In genomic region chr2:25844089-25844488, GRCh38 we compare ENCODE assay signal across 1 cellular context.
TF ChIP-seq lines count a peak whose summit lies in the region.

No MANE protein-coding gene starts in this region.

TF ChIP-seq in HepG2, 621 proteins besides CTCF, POLR2A, EP300 and RAD21:
- TF ChIP-seq CERS6 (CRISPR knock-in tag; IDR thresholded peaks at IDR 0.05) (no peak), ZNF564 (CRISPR knock-in tag; IDR thresholded peaks at IDR 0.05) (no peak), RELA (CRISPR knock-in tag; IDR thresholded peaks at IDR 0.05) (no peak), ZNF124 (CRISPR knock-in tag; IDR thresholded peaks at IDR 0.05) (no peak), ZBTB7B (CRISPR knock-in tag; IDR thresholded peaks at IDR 0.05) (no peak), ETS1 (CRISPR knock-in tag; IDR thresholded peaks at IDR 0.05) (no peak), ZNF501 (CRISPR knock-in tag; IDR thresholded peaks at IDR 0.05) (no peak), IRF2 (CRISPR knock-in tag; IDR thresholded peaks at IDR 0.05) (no peak), ZHX2 (IDR thresholded peaks at IDR 0.05; ENCODE audit: low read depth) (no peak), ZHX2 (CRISPR knock-in tag; IDR thresholded peaks at IDR 0.05; ENCODE audit: borderline replicate concordance) (no peak), CREB3 (CRISPR knock-in tag; IDR thresholded peaks at IDR 0.05) (no peak), ZNF629 (CRISPR knock-in tag; conservative IDR thresholded peaks at IDR 0.05) (no peak), ZNF639 (CRISPR knock-in tag; conservative IDR thresholded peaks at IDR 0.05) (no peak), FOSL1 (CRISPR knock-in tag; IDR thresholded peaks at IDR 0.05; ENCODE audit: borderline replicate concordance) (no peak), ZNF792 (CRISPR knock-in tag; IDR thresholded peaks at IDR 0.05) (no peak), ZNF260 (CRISPR knock-in tag; IDR thresholded peaks at IDR 0.05; ENCODE audit: borderline replicate concordance, low read depth) (no peak), GATA4 (IDR thresholded peaks at IDR 0.05; ENCODE audit: borderline replicate concordance, low read depth) (no peak)
- TF ChIP-seq, protein P1, sequence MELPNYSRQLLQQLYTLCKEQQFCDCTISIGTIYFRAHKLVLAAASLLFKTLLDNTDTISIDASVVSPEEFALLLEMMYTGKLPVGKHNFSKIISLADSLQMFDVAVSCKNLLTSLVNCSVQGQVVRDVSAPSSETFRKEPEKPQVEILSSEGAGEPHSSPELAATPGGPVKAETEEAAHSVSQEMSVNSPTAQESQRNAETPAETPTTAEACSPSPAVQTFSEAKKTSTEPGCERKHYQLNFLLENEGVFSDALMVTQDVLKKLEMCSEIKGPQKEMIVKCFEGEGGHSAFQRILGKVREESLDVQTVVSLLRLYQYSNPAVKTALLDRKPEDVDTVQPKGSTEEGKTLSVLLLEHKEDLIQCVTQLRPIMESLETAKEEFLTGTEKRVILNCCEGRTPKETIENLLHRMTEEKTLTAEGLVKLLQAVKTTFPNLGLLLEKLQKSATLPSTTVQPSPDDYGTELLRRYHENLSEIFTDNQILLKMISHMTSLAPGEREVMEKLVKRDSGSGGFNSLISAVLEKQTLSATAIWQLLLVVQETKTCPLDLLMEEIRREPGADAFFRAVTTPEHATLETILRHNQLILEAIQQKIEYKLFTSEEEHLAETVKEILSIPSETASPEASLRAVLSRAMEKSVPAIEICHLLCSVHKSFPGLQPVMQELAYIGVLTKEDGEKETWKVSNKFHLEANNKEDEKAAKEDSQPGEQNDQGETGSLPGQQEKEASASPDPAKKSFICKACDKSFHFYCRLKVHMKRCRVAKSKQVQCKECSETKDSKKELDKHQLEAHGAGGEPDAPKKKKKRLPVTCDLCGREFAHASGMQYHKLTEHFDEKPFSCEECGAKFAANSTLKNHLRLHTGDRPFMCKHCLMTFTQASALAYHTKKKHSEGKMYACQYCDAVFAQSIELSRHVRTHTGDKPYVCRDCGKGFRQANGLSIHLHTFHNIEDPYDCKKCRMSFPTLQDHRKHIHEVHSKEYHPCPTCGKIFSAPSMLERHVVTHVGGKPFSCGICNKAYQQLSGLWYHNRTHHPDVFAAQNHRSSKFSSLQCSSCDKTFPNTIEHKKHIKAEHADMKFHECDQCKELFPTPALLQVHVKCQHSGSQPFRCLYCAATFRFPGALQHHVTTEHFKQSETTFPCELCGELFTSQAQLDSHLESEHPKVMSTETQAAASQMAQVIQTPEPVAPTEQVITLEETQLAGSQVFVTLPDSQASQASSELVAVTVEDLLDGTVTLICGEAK (IDR thresholded peaks at IDR 0.05) = no peak
- TF ChIP-seq, protein P1 (CRISPR knock-in tag; IDR thresholded peaks at IDR 0.05) = no peak
- TF ChIP-seq, protein P2, sequence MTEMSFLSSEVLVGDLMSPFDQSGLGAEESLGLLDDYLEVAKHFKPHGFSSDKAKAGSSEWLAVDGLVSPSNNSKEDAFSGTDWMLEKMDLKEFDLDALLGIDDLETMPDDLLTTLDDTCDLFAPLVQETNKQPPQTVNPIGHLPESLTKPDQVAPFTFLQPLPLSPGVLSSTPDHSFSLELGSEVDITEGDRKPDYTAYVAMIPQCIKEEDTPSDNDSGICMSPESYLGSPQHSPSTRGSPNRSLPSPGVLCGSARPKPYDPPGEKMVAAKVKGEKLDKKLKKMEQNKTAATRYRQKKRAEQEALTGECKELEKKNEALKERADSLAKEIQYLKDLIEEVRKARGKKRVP (CRISPR knock-in tag; IDR thresholded peaks at IDR 0.05) = no peak
- TF ChIP-seq, protein P3, sequence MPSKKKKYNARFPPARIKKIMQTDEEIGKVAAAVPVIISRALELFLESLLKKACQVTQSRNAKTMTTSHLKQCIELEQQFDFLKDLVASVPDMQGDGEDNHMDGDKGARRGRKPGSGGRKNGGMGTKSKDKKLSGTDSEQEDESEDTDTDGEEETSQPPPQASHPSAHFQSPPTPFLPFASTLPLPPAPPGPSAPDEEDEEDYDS (CRISPR knock-in tag; IDR thresholded peaks at IDR 0.05) = no peak
- TF ChIP-seq, protein P4, sequence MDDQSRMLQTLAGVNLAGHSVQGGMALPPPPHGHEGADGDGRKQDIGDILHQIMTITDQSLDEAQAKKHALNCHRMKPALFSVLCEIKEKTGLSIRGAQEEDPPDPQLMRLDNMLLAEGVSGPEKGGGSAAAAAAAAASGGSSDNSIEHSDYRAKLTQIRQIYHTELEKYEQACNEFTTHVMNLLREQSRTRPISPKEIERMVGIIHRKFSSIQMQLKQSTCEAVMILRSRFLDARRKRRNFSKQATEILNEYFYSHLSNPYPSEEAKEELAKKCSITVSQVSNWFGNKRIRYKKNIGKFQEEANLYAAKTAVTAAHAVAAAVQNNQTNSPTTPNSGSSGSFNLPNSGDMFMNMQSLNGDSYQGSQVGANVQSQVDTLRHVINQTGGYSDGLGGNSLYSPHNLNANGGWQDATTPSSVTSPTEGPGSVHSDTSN (CRISPR knock-in tag; IDR thresholded peaks at IDR 0.05; ENCODE audit: borderline replicate concordance) = no peak
